In genomic region chr10:124007773-124008145, GRCh38 we compare ENCODE assay signal across 24 cellular contexts.
"Had no signal": no experiment of that assay in that cellular context is flagged by ENCODE, and none has a peak within 500 bp of the region (broad histone marks: within the 10 kb centered on the region; RNA-seq: fewer than 3 reads in every experiment).

No MANE protein-coding gene starts in this region.

- H3K27me3 Mint-ChIP-seq: activated CD4-positive, alpha-beta memory T cell treated with anti-CD3 and anti-CD28 coated beads, Interleukin-2, amount 10 ng/mL, durations not matched to agents 7 days and 5 days; activated CD4-positive, alpha-beta T cell treated with anti-CD3 and anti-CD28 coated beads, Interleukin-2, amount 10 ng/mL, durations not matched to agents 24 days and 14 days; activated naive CD4-positive, alpha-beta T cell treated with anti-CD3 and anti-CD28 coated beads, Interleukin-2, amount 50 U/mL, for 24 hours; naive thymus-derived CD8-positive, alpha-beta T cell; stimulated activated naive CD8-positive, alpha-beta T cell treated with anti-CD3 and anti-CD28 coated beads, Interleukin-15, Interleukin-2, amounts not matched to agents 100 ng/mL and 50 ng/mL, for 24 hours had no signal

- H3K4me3 ChIP-seq: body of pancreas, heart left ventricle, lower lobe of right lung, neural progenitor cell, prostate gland, right atrium auricular region had no signal

- H3K27ac Mint-ChIP-seq: activated CD4-positive, alpha-beta memory T cell treated with anti-CD3 and anti-CD28 coated beads, Interleukin-2, amount 10 ng/mL, durations not matched to agents 7 days and 5 days; activated CD4-positive, alpha-beta T cell treated with anti-CD3 and anti-CD28 coated beads, Interleukin-2, amount 10 ng/mL, durations not matched to agents 24 days and 14 days; activated naive CD4-positive, alpha-beta T cell treated with anti-CD3 and anti-CD28 coated beads, Interleukin-2, amount 50 U/mL, for 24 hours; naive thymus-derived CD8-positive, alpha-beta T cell; stimulated activated naive CD8-positive, alpha-beta T cell treated with anti-CD3 and anti-CD28 coated beads, Interleukin-15, Interleukin-2, amounts not matched to agents 100 ng/mL and 50 ng/mL, for 24 hours; type B pancreatic cell had no signal

- H3K4me1 Mint-ChIP-seq: activated CD4-positive, alpha-beta memory T cell treated with anti-CD3 and anti-CD28 coated beads, Interleukin-2, amount 10 ng/mL, durations not matched to agents 7 days and 5 days; activated CD4-positive, alpha-beta T cell treated with anti-CD3 and anti-CD28 coated beads, Interleukin-2, amount 10 ng/mL, durations not matched to agents 24 days and 14 days; activated naive CD4-positive, alpha-beta T cell treated with anti-CD3 and anti-CD28 coated beads, Interleukin-2, amount 50 U/mL, for 24 hours; naive thymus-derived CD8-positive, alpha-beta T cell had no signal

- ATAC-seq: activated CD4-positive, CD25-positive, alpha-beta regulatory T cell treated with anti-CD3 and anti-CD28 coated beads, Interleukin-2, amount 50 U/mL, for 24 hours; body of pancreas; esophagus mucosa; heart left ventricle; lower lobe of right lung; naive thymus-derived CD8-positive, alpha-beta T cell had no signal

- H3K4me1 ChIP-seq: body of pancreas, heart left ventricle, lower lobe of right lung, prostate gland, right atrium auricular region had no signal

- DNase-seq: activated CD4-positive, alpha-beta memory T cell treated with anti-CD3 and anti-CD28 coated beads, Interleukin-2, amount 10 ng/mL, durations not matched to agents 7 days and 5 days; activated CD4-positive, alpha-beta T cell treated with anti-CD3 and anti-CD28 coated beads, Interleukin-2, amount 10 ng/mL, durations not matched to agents 24 days and 14 days; activated gamma-delta T cell treated with Interleukin-2 at 50 U/mL for 16 hours; anterior cingulate cortex; body of pancreas; caudate nucleus; dermis blood vessel endothelial cell; effector CD8-positive, alpha-beta T cell; heart left ventricle; islet precursor cell; lower lobe of right lung; mesendoderm; naive thymus-derived CD8-positive, alpha-beta T cell; SK-N-SH; stimulated activated CD4-positive, alpha-beta T cell treated with anti-CD3 and anti-CD28 coated beads, Interleukin-1b, Interleukin-23, amount 100 ng/mL, for 48 hours had no signal

- H3K4me2 ChIP-seq: neural progenitor cell, SK-N-SH had no signal

- H3K4me3 Mint-ChIP-seq: activated CD4-positive, alpha-beta memory T cell treated with anti-CD3 and anti-CD28 coated beads, Interleukin-2, amount 10 ng/mL, durations not matched to agents 7 days and 5 days; activated CD4-positive, alpha-beta T cell treated with anti-CD3 and anti-CD28 coated beads, Interleukin-2, amount 10 ng/mL, durations not matched to agents 24 days and 14 days; activated naive CD4-positive, alpha-beta T cell treated with anti-CD3 and anti-CD28 coated beads, Interleukin-2, amount 50 U/mL, for 24 hours; naive thymus-derived CD8-positive, alpha-beta T cell; neural progenitor cell; stimulated activated naive CD8-positive, alpha-beta T cell treated with anti-CD3 and anti-CD28 coated beads, Interleukin-15, Interleukin-2, amounts not matched to agents 100 ng/mL and 50 ng/mL, for 24 hours; type B pancreatic cell had no signal

- H3K9me3 Mint-ChIP-seq: activated CD4-positive, alpha-beta memory T cell treated with anti-CD3 and anti-CD28 coated beads, Interleukin-2, amount 10 ng/mL, durations not matched to agents 7 days and 5 days; activated CD4-positive, alpha-beta T cell treated with anti-CD3 and anti-CD28 coated beads, Interleukin-2, amount 10 ng/mL, durations not matched to agents 24 days and 14 days; activated naive CD4-positive, alpha-beta T cell treated with anti-CD3 and anti-CD28 coated beads, Interleukin-2, amount 50 U/mL, for 24 hours; neural progenitor cell; stimulated activated naive CD8-positive, alpha-beta T cell treated with anti-CD3 and anti-CD28 coated beads, Interleukin-15, Interleukin-2, amounts not matched to agents 100 ng/mL and 50 ng/mL, for 24 hours; type B pancreatic cell had no signal

- H3K27me3 ChIP-seq: body of pancreas, heart left ventricle, neural progenitor cell, right atrium auricular region had no signal

- H3K36me3 ChIP-seq: neural progenitor cell, prostate gland, right atrium auricular region had no signal

- H3K9ac ChIP-seq: neural progenitor cell, SK-N-SH had no signal

- H3K27ac ChIP-seq: body of pancreas, lower lobe of right lung, neural progenitor cell, right atrium auricular region, VCaP had no signal

- H3K36me3 Mint-ChIP-seq: activated naive CD4-positive, alpha-beta T cell treated with anti-CD3 and anti-CD28 coated beads, Interleukin-2, amount 50 U/mL, for 24 hours; naive thymus-derived CD8-positive, alpha-beta T cell had no signal

- H3K9me3 ChIP-seq: body of pancreas, heart left ventricle, lower lobe of right lung, prostate gland, right atrium auricular region, SK-N-SH had no signal
